Comparison of ENCODE assay signal across 23 cellular contexts in the genomic region with DNA sequence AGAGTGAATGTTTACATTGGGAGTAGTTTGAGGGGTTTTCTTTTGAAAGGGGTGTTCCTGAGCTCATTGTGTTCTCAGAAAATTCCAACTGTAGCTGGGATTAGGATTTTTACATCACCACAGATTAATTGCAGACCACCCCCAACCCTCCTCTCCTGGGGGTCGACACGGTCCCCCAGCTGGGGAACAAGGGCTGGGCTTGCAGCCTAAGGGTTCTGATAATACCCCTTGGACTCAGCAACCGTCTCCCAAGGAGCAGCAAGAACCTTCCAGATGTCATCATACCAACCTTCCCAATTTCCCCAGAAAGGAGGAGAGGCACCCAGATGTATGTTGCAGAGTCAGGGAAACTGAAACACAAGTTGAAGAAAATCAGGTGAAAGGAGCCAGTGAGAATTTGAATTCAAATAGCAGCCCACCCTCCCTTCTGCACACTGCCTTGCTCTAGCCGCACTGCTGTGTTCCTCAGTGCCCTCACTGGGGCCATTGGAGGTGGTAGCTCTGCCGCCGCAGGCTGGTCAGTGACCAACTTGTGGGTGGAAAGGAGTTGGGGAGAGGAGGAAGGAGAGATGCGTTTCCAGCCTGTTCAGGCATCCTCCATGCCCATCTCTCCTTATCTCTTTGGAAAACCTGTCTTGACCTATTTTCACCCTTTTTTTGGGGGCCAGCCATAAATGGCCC. TPM values are rescaled to one million over a fixed set of nuclear protein-coding genes. Genes with fewer than 3 reads are reported as not detected.
A peak's percentile ranks its signal among the peaks of the same experiment; 100 is the strongest.
DNase-seq lines count a peak whose midpoint lies in the region; ATAC-seq, FAIRE-seq and TF ChIP-seq lines count a peak whose summit lies in the region.
"Had no signal": no experiment of that assay in that cellular context is flagged by ENCODE, and none has a peak within 500 bp of the region (broad histone marks: within the 10 kb centered on the region; RNA-seq: fewer than 3 reads in every experiment).

No MANE protein-coding gene starts in this region.

- H3K4me1 ChIP-seq in HepG2 (ENCODE audit: insufficient read depth, low read length) (peaks cover 71% of the 10 kb centered on the region), right lobe of liver (peaks cover 0 to 30% (median 2%) of the 10 kb centered on the region in 4 donors), H1 (replicated peaks in 1 of 4; ENCODE audit: control insufficient read depth in 3 of 4, insufficient read depth in 4 of 4, low read length in 3 of 4) (peaks cover 3 to 5% (median 4%) of the 10 kb centered on the region in 4 experiments; a peak in 5 of 7 replicates), mesenchymal stem cell (ENCODE audit: control insufficient read depth, insufficient read depth, low read depth, low read length) (peaks cover 5% of the 10 kb centered on the region), upper lobe of right lung (no peaks in the 10 kb centered on the region), mucosa of descending colon (ENCODE audit: low read depth) (peaks cover 4% of the 10 kb centered on the region)
- H3K4me1 ChIP-seq: BE2C had no signal

- H2BK12ac ChIP-seq in H1 (ENCODE audit: low read depth, low read length): no peak overlapping the region
- no peak overlapping the region for H2BK12ac ChIP-seq in mesenchymal stem cell (ENCODE audit: low read length in 2 of 2)

- H3K79me2 ChIP-seq in HepG2 (ENCODE audit: insufficient read depth, low read length) (no peaks in the 10 kb centered on the region), H1 (ENCODE audit: control insufficient read depth in 1 of 2, insufficient read depth in 2 of 2, low read length in 2 of 2) (no peaks in the 10 kb centered on the region)

- CTCF ChIA-PET in HepG2 (lab: Yijun Ruan, JAX; ENCODE audit: low intra/inter-chr PET ratio, low total read pairs) (no interaction called here), H1 (lab: Charles Lee; ENCODE audit: partially characterized antibody) (interaction anchor here (0.8 to 3.1 kb wide), 7 partner anchors 8 to 84 kb away, joined by 3 to 8 read pairs (median 3); no protein-coding TSS in a partner anchor)

- H2BK120ac ChIP-seq in H1 (replicated peaks; ENCODE audit: low read depth, low read length) (no peak overlapping the region), mesenchymal stem cell (ENCODE audit: low read depth, low read length) (no peak overlapping the region)

- H3K4me3 ChIP-seq in HepG2 (replicated peaks in 1 of 3; ENCODE audit: insufficient read depth in 1 of 3, low read depth in 2 of 3, low read length in 3 of 3) (no peak overlapping the region), right lobe of liver (no peak overlapping the region), H1 (ENCODE audit: extremely low read depth in 1 of 4, insufficient read depth in 2 of 4, low read depth in 3 of 4, low read length in 4 of 4) (no peak overlapping the region), mesenchymal stem cell (ENCODE audit: insufficient read depth in 1 of 2, low read depth in 1 of 2, low read length in 2 of 2) (no peak overlapping the region), upper lobe of right lung (no peak overlapping the region), mucosa of descending colon (no peak overlapping the region)
- H3K4me3 ChIP-seq: GM23338 had no signal

- no peaks in the 10 kb centered on the region for H3K36me3 ChIP-seq in HepG2 (replicated peaks in 1 of 2; ENCODE audit: control insufficient read depth in 1 of 2, insufficient read depth in 2 of 2, low read length in 2 of 2)
- no peaks in the 10 kb centered on the region for H3K36me3 ChIP-seq in right lobe of liver
- H3K36me3 ChIP-seq in H1 (ENCODE audit: control insufficient read depth in 2 of 4, insufficient read depth in 4 of 4, low read length in 3 of 4): no peaks in the 10 kb centered on the region; a peak in 1 of 8 replicates
- no peaks in the 10 kb centered on the region for H3K36me3 ChIP-seq in mesenchymal stem cell (ENCODE audit: control insufficient read depth in 1 of 2, insufficient read depth in 2 of 2, low read depth in 1 of 2, low read length in 2 of 2)
- H3K36me3 ChIP-seq in upper lobe of right lung: no peaks in the 10 kb centered on the region
- no peaks in the 10 kb centered on the region for H3K36me3 ChIP-seq in mucosa of descending colon (ENCODE audit: low read depth)
- H3K36me3 ChIP-seq: BE2C had no signal

- H2AFZ ChIP-seq in HepG2 (ENCODE audit: low read length): no peak overlapping the region
- H2AFZ ChIP-seq in H1 (ENCODE audit: low read length): no peak overlapping the region
- H2AFZ ChIP-seq in mesenchymal stem cell (ENCODE audit: low read depth, low read length): no peak overlapping the region
- H2AFZ ChIP-seq: GM23338 had no signal

- no peak for TF ChIP-seq CTCF in HepG2 (CRISPR knock-in tag; IDR thresholded peaks at IDR 0.05)
- no peak for TF ChIP-seq CTCF in right lobe of liver (IDR thresholded peaks at IDR 0.05)
- TF ChIP-seq CTCF in H1 (IDR thresholded peaks at IDR 0.05; ENCODE audit: control extremely low read depth in 1 of 3, insufficient read depth in 1 of 3, low read depth in 1 of 3, low read length in 3 of 3): no peak
- no peak for TF ChIP-seq CTCF in upper lobe of right lung (IDR thresholded peaks at IDR 0.05)
- no peak for TF ChIP-seq CTCF in mucosa of descending colon (IDR thresholded peaks at IDR 0.05)

- H3K4me2 ChIP-seq in HepG2 (ENCODE audit: low read depth, low read length) (peak overlapping the region; percentile 65), H1 (ENCODE audit: insufficient read depth in 1 of 2, low read depth in 2 of 2, low read length in 2 of 2) (no peak overlapping the region), mesenchymal stem cell (ENCODE audit: low read length, poor library complexity, severe bottlenecking) (no peak overlapping the region)
- H3K4me2 ChIP-seq: GM23338 had no signal

- DNase-seq in HepG2 (ENCODE audit: low spot score) (no peak), right lobe of liver (no peak), H1 (ENCODE audit: low read depth in 1 of 2, low spot score in 2 of 2) (no peak), mesenchymal stem cell (no peak), upper lobe of right lung (peak; percentile 35), mucosa of descending colon (no peak), RCC 7860 (ENCODE audit: low spot score) (no peak)
- DNase-seq: ACHN; BE2C; C1 segment of cervical spinal cord; CD4-positive, CD25-positive, alpha-beta regulatory T cell; CD8-positive, alpha-beta memory T cell; COR-L47; H7 had no signal

- H2BK5ac ChIP-seq in H1 (ENCODE audit: low read depth, low read length) (no peak overlapping the region), mesenchymal stem cell (ENCODE audit: low read depth, low read length, poor library complexity, severe bottlenecking) (no peak overlapping the region)

- H3K9ac ChIP-seq in HepG2 (ENCODE audit: insufficient read depth, low read depth, low read length) (no peak overlapping the region), H1 (replicated peaks in 1 of 4; ENCODE audit: extremely low read depth in 1 of 4, low read depth in 3 of 4, low read length in 3 of 4) (no peak overlapping the region), mesenchymal stem cell (ENCODE audit: low read length) (no peak overlapping the region)

- intact Hi-C loops in HepG2 (cut with micrococcal nuclease; ENCODE audit: unreplicated experiment) (no loop called here), right lobe of liver (cut with DNase I) (no loop called here), upper lobe of right lung (cut with DNase I) (no loop called here), mucosa of descending colon (cut with DNase I, micrococcal nuclease) (no loop called here)

- H4K91ac ChIP-seq in H1 (replicated peaks; ENCODE audit: insufficient read length, low read length) (no peak overlapping the region), mesenchymal stem cell (ENCODE audit: low read length) (no peak overlapping the region)

- H3K14ac ChIP-seq in H1 (ENCODE audit: insufficient read length) (no peak overlapping the region), mesenchymal stem cell (ENCODE audit: low read length in 2 of 2) (no peak overlapping the region)

- H2BK15ac ChIP-seq in H1 (ENCODE audit: low read length): no peak overlapping the region
- H2BK15ac ChIP-seq in mesenchymal stem cell (ENCODE audit: low read depth, poor library complexity, severe bottlenecking): peak overlapping the region; percentile 50

- WGBS in HepG2 (ENCODE audit: low lambda C conversion rate): 79% methylated on average over 4 of the region's 7 CpGs
- 86% methylated on average over 2 of the region's 7 CpGs for WGBS in right lobe of liver (ENCODE audit: insufficient coverage, low coverage, low lambda C conversion rate, missing lambda C conversion rate)
- WGBS in H1 (ENCODE audit: extremely low coverage in 1 of 2, insufficient coverage in 1 of 2, insufficient read length in 1 of 2, insufficient replicate concordance in 2 of 2, low coverage in 1 of 2, low lambda C conversion rate in 2 of 2, missing lambda C conversion rate in 1 of 2), 2 experiments: 81% methylated on average over 7 of the region's 7 CpGs; no CpG with 5 or more reads in 1 of the 2 experiments
- 93% methylated on average over 5 of the region's 7 CpGs for WGBS in mesenchymal stem cell

- H3K27ac ChIP-seq in HepG2 (ENCODE audit: extremely low read length, insufficient read depth, low read length) (no peak overlapping the region), right lobe of liver (no peak overlapping the region), H1 (ENCODE audit: low read depth, low read length) (no peak overlapping the region), mesenchymal stem cell (ENCODE audit: low read length, poor library complexity, severe bottlenecking) (no peak overlapping the region), upper lobe of right lung (no peak overlapping the region)

- H4K5ac ChIP-seq in H1 (ENCODE audit: insufficient read length, low read depth, low read length): no peak overlapping the region

- in situ Hi-C loops in HepG2 (cut with HindIII; ENCODE audit: extremely low pct_ligation_motif_present, low pct_unique_long_range_greater_than_20kb): no loop called here

- H4K20me1 ChIP-seq in HepG2 (ENCODE audit: insufficient read depth, low read length): no peaks in the 10 kb centered on the region
- no peaks in the 10 kb centered on the region for H4K20me1 ChIP-seq in H1 (replicated peaks in 1 of 2; ENCODE audit: control insufficient read depth in 1 of 2, insufficient read depth in 2 of 2, low read length in 2 of 2)

- ATAC-seq in HepG2: no peak
- ATAC-seq in right lobe of liver: no peak
- no peak for ATAC-seq in upper lobe of right lung
- ATAC-seq in GM21381 (IDR thresholded peaks at IDR 0.05; ENCODE audit: unreplicated experiment): no peak
- no peak for ATAC-seq in mucosa of descending colon
- ATAC-seq: GM23338, HCT116 had no signal

- no peak overlapping the region for H4K8ac ChIP-seq in H1 (ENCODE audit: extremely low read depth, insufficient read depth, low read length)
- H4K8ac ChIP-seq in mesenchymal stem cell (ENCODE audit: low read length): no peak overlapping the region

- H3K4ac ChIP-seq in H1 (replicated peaks; ENCODE audit: insufficient read length, low read depth, low read length): no peak overlapping the region
- H3K4ac ChIP-seq in mesenchymal stem cell (ENCODE audit: low read depth in 1 of 2, low read length in 2 of 2): no peak overlapping the region

- POLR2A ChIA-PET in HepG2 (lab: Yijun Ruan, JAX): interaction anchor here (1.5 to 1.6 kb wide), 2 partner anchors 22 to 279 kb away, joined by 4 to 10 read pairs; a partner anchor contains a TSS
- POLR2A ChIA-PET in H1 (lab: Charles Lee; ENCODE audit: partially characterized antibody): interaction anchor here (1.1 to 1.5 kb wide), 2 partner anchors 15 to 200 kb away, joined by 3 read pairs; a partner anchor contains a TSS

- H3K9me3 ChIP-seq in HepG2 (ENCODE audit: low read length): no peaks in the 10 kb centered on the region
- no peaks in the 10 kb centered on the region for H3K9me3 ChIP-seq in right lobe of liver
- H3K9me3 ChIP-seq in H1 (ENCODE audit: insufficient read depth in 2 of 2, low read depth in 1 of 2, low read length in 1 of 2): no peaks in the 10 kb centered on the region
- H3K9me3 ChIP-seq in mesenchymal stem cell (ENCODE audit: control insufficient read depth, low read length): peaks cover 8% of the 10 kb centered on the region
- no peaks in the 10 kb centered on the region for H3K9me3 ChIP-seq in upper lobe of right lung
- no peaks in the 10 kb centered on the region for H3K9me3 ChIP-seq in mucosa of descending colon
- H3K9me3 ChIP-seq: BE2C had no signal

- H3K27me3 ChIP-seq in HepG2 (ENCODE audit: control insufficient read depth in 1 of 2, insufficient read depth in 2 of 2, low read length in 2 of 2): peaks cover 0 to 10% of the 10 kb centered on the region in 2 experiments; a peak in 1 of 5 replicates
- H3K27me3 ChIP-seq in right lobe of liver: no peaks in the 10 kb centered on the region
- peaks cover 0 to 5% (median 3%) of the 10 kb centered on the region in 4 experiments; a peak in 3 of 7 replicates for H3K27me3 ChIP-seq in H1 (replicated peaks in 1 of 4; ENCODE audit: control insufficient read depth in 3 of 4, extremely low read depth in 1 of 4, insufficient read depth in 3 of 4, low read length in 3 of 4)
- peaks cover 0 to 4% of the 10 kb centered on the region in 2 experiments for H3K27me3 ChIP-seq in mesenchymal stem cell (ENCODE audit: control insufficient read depth in 1 of 2, insufficient read depth in 1 of 2, low read length in 2 of 2)
- no peaks in the 10 kb centered on the region for H3K27me3 ChIP-seq in upper lobe of right lung
- H3K27me3 ChIP-seq: BE2C had no signal

- H2AK5ac ChIP-seq in H1 (ENCODE audit: low read depth, low read length) (no peak overlapping the region), mesenchymal stem cell (ENCODE audit: low read length, severe bottlenecking) (no peak overlapping the region)

- H3K79me1 ChIP-seq in H1 (ENCODE audit: low read depth, low read length) (no peaks in the 10 kb centered on the region), mesenchymal stem cell (replicated peaks; ENCODE audit: low read length, poor library complexity, severe bottlenecking) (no peaks in the 10 kb centered on the region)

- H3K56ac ChIP-seq in H1 (replicated peaks; ENCODE audit: insufficient read length, low read depth, low read length): no peak overlapping the region

- H3K18ac ChIP-seq in H1 (ENCODE audit: extremely low read depth, low read length): no peak overlapping the region
- H3K18ac ChIP-seq in mesenchymal stem cell (ENCODE audit: low read depth in 1 of 2, low read length in 2 of 2): no peak overlapping the region

- TF ChIP-seq EP300 in HepG2 (IDR thresholded peaks at IDR 0.05; ENCODE audit: low read depth in 2 of 2, low read length in 2 of 2) (no peak), HepG2 (CRISPR knock-in tag; IDR thresholded peaks at IDR 0.05; ENCODE audit: borderline replicate concordance) (no peak), H1 (IDR thresholded peaks at IDR 0.05; ENCODE audit: borderline replicate concordance in 1 of 2, low read depth in 2 of 2, low read length in 2 of 2) (no peak)

- H2BK20ac ChIP-seq in H1 (ENCODE audit: low read length): 0 out of 2 replicates have a peak overlapping the region, but pooled peaks have one; percentile 21

- no TSS peak for BruUV-seq in HepG2 (replicated peaks; lab: Mats Ljungman, UMichigan)

- FAIRE-seq in HepG2 (lab: Jason Lieb, UNC): no peak
- FAIRE-seq in H1 (lab: Jason Lieb, UNC): no peak
- FAIRE-seq in RCC 7860 (lab: Jason Lieb, UNC): no peak
- FAIRE-seq: A204.1, D721Med, G401.6, GM12892, GM18507 had no signal

- H3K23ac ChIP-seq in H1 (ENCODE audit: insufficient read length): no peak overlapping the region
- H3K23ac ChIP-seq in mesenchymal stem cell (ENCODE audit: low read length in 2 of 2): no peak overlapping the region

- TF ChIP-seq RAD21 in HepG2 (CRISPR knock-in tag; IDR thresholded peaks at IDR 0.05) (no peak), H1 (IDR thresholded peaks at IDR 0.05 in 1 of 2, conservative IDR thresholded peaks at IDR 0.05 in 1 of 2; ENCODE audit: low read depth in 2 of 2, low read length in 2 of 2) (no peak)

- H3K23me2 ChIP-seq in H1 (ENCODE audit: low read depth, low read length): peaks cover 3% of the 10 kb centered on the region; the same call in 1 of the 2 replicates

- TF ChIP-seq POLR2A in HepG2 (IDR thresholded peaks at IDR 0.05; ENCODE audit: insufficient read depth in 1 of 2, low read depth in 2 of 2, low read length in 2 of 2) (no peak), right lobe of liver (IDR thresholded peaks at IDR 0.05) (no peak), H1 (IDR thresholded peaks at IDR 0.05; ENCODE audit: control extremely low read depth in 1 of 2, low read depth in 2 of 2, low read length in 2 of 2) (no peak)

RNA-seq across cellular contexts. Expression of a gene that starts 14.7 kb away (rescaled TPM):
- total RNA-seq in HepG2 (2016; rRNA removed; fragmentation: Illumina TruSeq; extraction: Trizol) (0.04 TPM in 1 of 2 replicates, not detected in the other), right lobe of liver (under 1 TPM in 3 of 6 experiments, not detected in 3; 0.02 to 0.18 (median 0.12) TPM), upper lobe of right lung (0.81 TPM), mucosa of descending colon (under 1 TPM; 0.03 to 0.32 (median 0.10) TPM)
- total RNA-seq in HepG2 (2016; cell fraction: cytosol; rRNA removed; fragmentation: Illumina TruSeq; extraction: Trizol; ENCODE audit: low read depth): not detected in 2 replicates
- 0.03 TPM in 1 of 2 replicates, not detected in the other for total RNA-seq in HepG2 (2016; cell fraction: insoluble cytoplasmic fraction; rRNA removed; fragmentation: Illumina TruSeq; extraction: Trizol)
- total RNA-seq in HepG2 (2016; cell fraction: membrane; rRNA removed; fragmentation: Illumina TruSeq; extraction: Trizol): not detected in 2 replicates
- total RNA-seq in HepG2 (2016; cell fraction: nucleus; rRNA removed; fragmentation: Illumina TruSeq; extraction: Trizol): 0.09 and 0.22 TPM in 2 replicates
- polyA plus RNA-seq in HepG2 (2011; rRNA removed) (0.05 and 0.22 TPM in 2 replicates), H1 (2011; rRNA removed) (not detected in 2 replicates)
- polyA plus RNA-seq in HepG2 (2011; cell fraction: cytosol; rRNA removed): 0.01 TPM in 2 replicates
- polyA plus RNA-seq in HepG2 (2011; cell fraction: nucleus; rRNA removed): 1.1 and 1.3 TPM in 2 replicates
- polyA plus RNA-seq in HepG2 (2012): 0.05 and 0.20 TPM in 2 replicates
- polyA plus RNA-seq in HepG2 (2016; cell fraction: cytosol; fragmentation: Illumina TruSeq; extraction: Trizol; ENCODE audit: low read depth): not detected in 2 replicates
- 0.05 TPM in 1 of 2 replicates, not detected in the other for polyA plus RNA-seq in HepG2 (2016; cell fraction: insoluble cytoplasmic fraction; fragmentation: Illumina TruSeq; extraction: Trizol; ENCODE audit: low read depth)
- not detected in 2 replicates for polyA plus RNA-seq in HepG2 (2016; cell fraction: membrane; fragmentation: Illumina TruSeq; extraction: Trizol; ENCODE audit: low read depth)
- 1.1 and 1.3 TPM in 2 replicates for polyA plus RNA-seq in HepG2 (2016; cell fraction: nucleus; fragmentation: Illumina TruSeq; extraction: Trizol; ENCODE audit: insufficient read depth, low read depth)
- not detected in 2 replicates for polyA minus RNA-seq in HepG2 (2011; rRNA and poly(A)+ RNA removed; ENCODE audit: low replicate concordance)
- polyA minus RNA-seq in HepG2 (2011; cell fraction: cytosol; rRNA and poly(A)+ RNA removed): 0.09 TPM in 1 of 2 replicates, not detected in the other
- 0.12 and 0.13 TPM in 2 replicates for polyA minus RNA-seq in HepG2 (2011; cell fraction: nucleus; rRNA and poly(A)+ RNA removed)
- not detected in 2 replicates for total RNA-seq in H1 (2021; fragmentation: NEBNext Ultra II Directional; extraction: Animal tissue kit (Norgen Biotek cat#: 25700))
- not detected for polyA plus RNA-seq in H1 (2011; cell fraction: cytosol; rRNA removed)
- not detected for polyA plus RNA-seq in H1 (2011; cell fraction: nucleus; rRNA removed)
- not detected in 4 replicates for polyA plus RNA-seq in H1 (2012, experiment 1 of 2)
- polyA plus RNA-seq in H1 (2012, experiment 2 of 2): not detected
- polyA plus RNA-seq in H1 (2013, experiment 1 of 2): not detected
- not detected for polyA plus RNA-seq in H1 (2013, experiment 2 of 2)
- polyA minus RNA-seq in H1 (2011; rRNA and poly(A)+ RNA removed): not detected in 2 replicates
- polyA minus RNA-seq in H1 (2011; cell fraction: cytosol; rRNA and poly(A)+ RNA removed): not detected
- not detected for polyA minus RNA-seq in H1 (2011; cell fraction: nucleus; rRNA and poly(A)+ RNA removed)
- not detected for polyA plus RNA-seq in mesenchymal stem cell (2013, experiment 1 of 2)
- 0.03 TPM for polyA plus RNA-seq in mesenchymal stem cell (2013, experiment 2 of 2)
- total RNA-seq: CD4-positive, CD25-positive, alpha-beta regulatory T cell; CD8-positive, alpha-beta memory T cell; GM23338 had no signal
- polyA plus RNA-seq: CD4-positive, CD25-positive, alpha-beta regulatory T cell; CD8-positive, alpha-beta memory T cell; GM23338 had no signal

RNA-seq across cellular contexts. Expression of a gene that starts 21.7 kb away (rescaled TPM):
- 33.6 and 60.9 TPM in 2 replicates for total RNA-seq in HepG2 (2016; rRNA removed; fragmentation: Illumina TruSeq; extraction: Trizol)
- 19.4 and 19.6 TPM in 2 replicates for total RNA-seq in HepG2 (2016; cell fraction: cytosol; rRNA removed; fragmentation: Illumina TruSeq; extraction: Trizol; ENCODE audit: low read depth)
- total RNA-seq in HepG2 (2016; cell fraction: insoluble cytoplasmic fraction; rRNA removed; fragmentation: Illumina TruSeq; extraction: Trizol): 34.2 and 64.9 TPM in 2 replicates
- 35.3 and 35.6 TPM in 2 replicates for total RNA-seq in HepG2 (2016; cell fraction: membrane; rRNA removed; fragmentation: Illumina TruSeq; extraction: Trizol)
- total RNA-seq in HepG2 (2016; cell fraction: nucleus; rRNA removed; fragmentation: Illumina TruSeq; extraction: Trizol): 46.5 and 53.8 TPM in 2 replicates
- polyA plus RNA-seq in HepG2 (2011; rRNA removed): 102 and 137 TPM in 2 replicates
- 89.3 and 100 TPM in 2 replicates for polyA plus RNA-seq in HepG2 (2011; cell fraction: cytosol; rRNA removed)
- polyA plus RNA-seq in HepG2 (2011; cell fraction: nucleus; rRNA removed): 118 and 132 TPM in 2 replicates
- 50.9 and 56.1 TPM in 2 replicates for polyA plus RNA-seq in HepG2 (2012)
- polyA plus RNA-seq in HepG2 (2016; cell fraction: cytosol; fragmentation: Illumina TruSeq; extraction: Trizol; ENCODE audit: low read depth): 20.3 and 20.6 TPM in 2 replicates
- polyA plus RNA-seq in HepG2 (2016; cell fraction: insoluble cytoplasmic fraction; fragmentation: Illumina TruSeq; extraction: Trizol; ENCODE audit: low read depth): 32.1 and 32.2 TPM in 2 replicates
- polyA plus RNA-seq in HepG2 (2016; cell fraction: membrane; fragmentation: Illumina TruSeq; extraction: Trizol; ENCODE audit: low read depth): 27.0 and 30.2 TPM in 2 replicates
- polyA plus RNA-seq in HepG2 (2016; cell fraction: nucleus; fragmentation: Illumina TruSeq; extraction: Trizol; ENCODE audit: insufficient read depth, low read depth): 79.2 and 83.5 TPM in 2 replicates
- polyA minus RNA-seq in HepG2 (2011; rRNA and poly(A)+ RNA removed; ENCODE audit: low replicate concordance): 239 and 286 TPM in 2 replicates
- 16.9 and 23.5 TPM in 2 replicates for polyA minus RNA-seq in HepG2 (2011; cell fraction: cytosol; rRNA and poly(A)+ RNA removed)
- 14.8 and 15.3 TPM in 2 replicates for polyA minus RNA-seq in HepG2 (2011; cell fraction: nucleus; rRNA and poly(A)+ RNA removed)
- 10 to 100 TPM; 27.0 to 47.4 (median 35.6) TPM for total RNA-seq in right lobe of liver
- 79.9 and 83.2 TPM in 2 replicates for total RNA-seq in H1 (2021; fragmentation: NEBNext Ultra II Directional; extraction: Animal tissue kit (Norgen Biotek cat#: 25700))
- 181 and 202 TPM in 2 replicates for polyA plus RNA-seq in H1 (2011; rRNA removed)
- 193 TPM for polyA plus RNA-seq in H1 (2011; cell fraction: cytosol; rRNA removed)
- polyA plus RNA-seq in H1 (2011; cell fraction: nucleus; rRNA removed): 404 TPM
- 71.3 to 146 TPM (median 132 TPM) in 4 replicates for polyA plus RNA-seq in H1 (2012, experiment 1 of 2)
- polyA plus RNA-seq in H1 (2012, experiment 2 of 2): 179 TPM
- 79.7 TPM for polyA plus RNA-seq in H1 (2013, experiment 1 of 2)
- 94.6 TPM for polyA plus RNA-seq in H1 (2013, experiment 2 of 2)
- 189 and 196 TPM in 2 replicates for polyA minus RNA-seq in H1 (2011; rRNA and poly(A)+ RNA removed)
- polyA minus RNA-seq in H1 (2011; cell fraction: cytosol; rRNA and poly(A)+ RNA removed): 42.0 TPM
- polyA minus RNA-seq in H1 (2011; cell fraction: nucleus; rRNA and poly(A)+ RNA removed): 55.3 TPM
- polyA plus RNA-seq in mesenchymal stem cell (2013, experiment 1 of 2): 37.8 TPM
- polyA plus RNA-seq in mesenchymal stem cell (2013, experiment 2 of 2): 38.6 TPM
- total RNA-seq in upper lobe of right lung: 59.3 TPM
- 10 to 100 TPM; 19.1 to 38.9 (median 24.1) TPM for total RNA-seq in mucosa of descending colon

RNA-seq across cellular contexts. Expression of a gene that starts 49.0 kb away (rescaled TPM):
- total RNA-seq in HepG2 (2016; rRNA removed; fragmentation: Illumina TruSeq; extraction: Trizol) (not detected in 2 replicates), right lobe of liver (not detected), upper lobe of right lung (0.29 TPM), mucosa of descending colon (not detected)
- not detected in 2 replicates for total RNA-seq in HepG2 (2016; cell fraction: cytosol; rRNA removed; fragmentation: Illumina TruSeq; extraction: Trizol; ENCODE audit: low read depth)
- total RNA-seq in HepG2 (2016; cell fraction: insoluble cytoplasmic fraction; rRNA removed; fragmentation: Illumina TruSeq; extraction: Trizol): not detected in 2 replicates
- total RNA-seq in HepG2 (2016; cell fraction: membrane; rRNA removed; fragmentation: Illumina TruSeq; extraction: Trizol): not detected in 2 replicates
- not detected in 2 replicates for total RNA-seq in HepG2 (2016; cell fraction: nucleus; rRNA removed; fragmentation: Illumina TruSeq; extraction: Trizol)
- polyA plus RNA-seq in HepG2 (2011; rRNA removed) (not detected in 2 replicates), H1 (2011; rRNA removed) (0.29 and 0.31 TPM in 2 replicates)
- not detected in 2 replicates for polyA plus RNA-seq in HepG2 (2011; cell fraction: cytosol; rRNA removed)
- polyA plus RNA-seq in HepG2 (2011; cell fraction: nucleus; rRNA removed): 0.08 and 0.09 TPM in 2 replicates
- not detected in 2 replicates for polyA plus RNA-seq in HepG2 (2012)
- not detected in 2 replicates for polyA plus RNA-seq in HepG2 (2016; cell fraction: cytosol; fragmentation: Illumina TruSeq; extraction: Trizol; ENCODE audit: low read depth)
- not detected in 2 replicates for polyA plus RNA-seq in HepG2 (2016; cell fraction: insoluble cytoplasmic fraction; fragmentation: Illumina TruSeq; extraction: Trizol; ENCODE audit: low read depth)
- polyA plus RNA-seq in HepG2 (2016; cell fraction: membrane; fragmentation: Illumina TruSeq; extraction: Trizol; ENCODE audit: low read depth): not detected in 2 replicates
- polyA plus RNA-seq in HepG2 (2016; cell fraction: nucleus; fragmentation: Illumina TruSeq; extraction: Trizol; ENCODE audit: insufficient read depth, low read depth): not detected in 2 replicates
- polyA minus RNA-seq in HepG2 (2011; rRNA and poly(A)+ RNA removed; ENCODE audit: low replicate concordance): not detected in 2 replicates
- not detected in 2 replicates for polyA minus RNA-seq in HepG2 (2011; cell fraction: cytosol; rRNA and poly(A)+ RNA removed)
- not detected in 2 replicates for polyA minus RNA-seq in HepG2 (2011; cell fraction: nucleus; rRNA and poly(A)+ RNA removed)
- total RNA-seq in H1 (2021; fragmentation: NEBNext Ultra II Directional; extraction: Animal tissue kit (Norgen Biotek cat#: 25700)): 0.41 and 0.44 TPM in 2 replicates
- polyA plus RNA-seq in H1 (2011; cell fraction: cytosol; rRNA removed): 0.13 TPM
- 0.33 TPM for polyA plus RNA-seq in H1 (2011; cell fraction: nucleus; rRNA removed)
- polyA plus RNA-seq in H1 (2012, experiment 1 of 2): 0.21 to 0.52 TPM (median 0.34 TPM) in 4 replicates
- polyA plus RNA-seq in H1 (2012, experiment 2 of 2): 0.30 TPM
- 0.10 TPM for polyA plus RNA-seq in H1 (2013, experiment 1 of 2)
- 0.09 TPM for polyA plus RNA-seq in H1 (2013, experiment 2 of 2)
- polyA minus RNA-seq in H1 (2011; rRNA and poly(A)+ RNA removed): not detected in 2 replicates
- polyA minus RNA-seq in H1 (2011; cell fraction: cytosol; rRNA and poly(A)+ RNA removed): not detected
- 0.40 TPM for polyA minus RNA-seq in H1 (2011; cell fraction: nucleus; rRNA and poly(A)+ RNA removed)
- polyA plus RNA-seq in mesenchymal stem cell (2013, experiment 1 of 2): not detected
- polyA plus RNA-seq in mesenchymal stem cell (2013, experiment 2 of 2): 0.03 TPM
- total RNA-seq: GM23338, H7, HT-29 had no signal
- polyA plus RNA-seq: CD8-positive, alpha-beta memory T cell; GM23338 had no signal
